Comparison of ENCODE assay signal across 8 cellular contexts in the genomic region with DNA sequence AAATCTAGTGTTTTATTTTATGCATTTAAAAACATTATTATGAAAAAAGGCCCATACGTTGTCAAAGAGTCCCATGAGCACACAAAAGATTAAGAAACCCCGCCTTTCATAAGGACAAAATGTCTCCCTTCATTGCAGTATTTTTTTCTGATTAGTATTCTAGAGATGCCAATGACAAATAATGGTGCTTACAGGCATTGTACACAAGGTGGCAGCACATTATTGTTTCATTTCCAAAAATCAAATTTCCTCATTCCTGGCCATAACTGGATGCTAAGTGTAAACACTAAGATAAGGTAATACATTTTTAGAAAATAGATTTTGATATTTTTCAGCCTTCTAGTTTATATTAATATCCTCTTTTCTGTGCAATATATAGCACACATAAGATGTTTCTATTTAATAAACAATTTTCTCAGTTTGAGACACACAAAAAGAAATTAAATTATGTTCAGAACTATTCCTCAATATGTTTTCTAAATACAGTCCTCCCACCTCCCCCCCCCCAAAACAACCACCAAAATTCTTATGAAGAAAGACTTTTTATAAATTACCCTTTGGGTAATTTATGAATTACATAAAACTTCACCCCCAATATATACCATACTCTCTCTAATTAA. TPM values are rescaled to one million over a fixed set of nuclear protein-coding genes. Genes with fewer than 3 reads are reported as not detected.
DNase-seq lines count a peak whose midpoint lies in the region; ATAC-seq and TF ChIP-seq lines count a peak whose summit lies in the region.

No MANE protein-coding gene starts in this region.

- no peak overlapping the region for H3K4me3 ChIP-seq in CD4-positive, CD25-positive, alpha-beta regulatory T cell (ENCODE audit: low read depth, low read length)
- H3K4me3 ChIP-seq in foreskin fibroblast (ENCODE audit: low read depth in 1 of 2, low read length in 2 of 2) = no peak overlapping the region
- H3K4me3 ChIP-seq in trophoblast cell (ENCODE audit: low read depth, low read length) = no peak overlapping the region

- no peak overlapping the region for H4K91ac ChIP-seq in trophoblast cell (ENCODE audit: low read depth, low read length)

- no peak overlapping the region for H3K9ac ChIP-seq in trophoblast cell (ENCODE audit: low read length)

- no peak overlapping the region for H3K4me3 Mint-ChIP-seq in CD4-positive, CD25-positive, alpha-beta regulatory T cell

- no peak overlapping the region for H2BK5ac ChIP-seq in trophoblast cell (ENCODE audit: low read depth, low read length, poor library complexity)

- no peak overlapping the region for H2AK5ac ChIP-seq in trophoblast cell (ENCODE audit: low read length)

- TF ChIP-seq CTCF in foreskin fibroblast (IDR thresholded peaks at IDR 0.05; ENCODE audit: low read depth, low read length) = peak; percentile 73

- WGBS in trophoblast cell (ENCODE audit: extremely low coverage, insufficient coverage, insufficient read length) = no CpG with 5 or more reads among the region's 2 CpGs

- no peak overlapping the region for H2BK12ac ChIP-seq in trophoblast cell (ENCODE audit: low read length)

- H3K27ac Mint-ChIP-seq in CD4-positive, CD25-positive, alpha-beta regulatory T cell = no peak overlapping the region

- no peak overlapping the region for H3K27ac ChIP-seq in CD4-positive, CD25-positive, alpha-beta regulatory T cell (ENCODE audit: insufficient read depth, low read length, poor library complexity, severe bottlenecking)
- H3K27ac ChIP-seq in trophoblast cell (ENCODE audit: low read depth, low read length) = no peak overlapping the region

- no peaks in the 10 kb centered on the region for H3K79me1 ChIP-seq in trophoblast cell (ENCODE audit: low read length)

- H2AFZ ChIP-seq in trophoblast cell (ENCODE audit: insufficient read depth, low read length, poor library complexity) = no peak overlapping the region

- H3K18ac ChIP-seq in trophoblast cell (ENCODE audit: low read length) = no peak overlapping the region

- H3K27me3 Mint-ChIP-seq in CD4-positive, CD25-positive, alpha-beta regulatory T cell = no peaks in the 10 kb centered on the region

- no peak overlapping the region for H4K8ac ChIP-seq in trophoblast cell (ENCODE audit: low read depth, low read length)

- no peak overlapping the region for H3K4me2 ChIP-seq in trophoblast cell (ENCODE audit: low read length)

- H3K36me3 Mint-ChIP-seq in CD4-positive, CD25-positive, alpha-beta regulatory T cell = no peaks in the 10 kb centered on the region

- peaks cover 2% of the 10 kb centered on the region for H3K27me3 ChIP-seq in CD4-positive, CD25-positive, alpha-beta regulatory T cell (ENCODE audit: control insufficient read depth, insufficient read depth, low read length)
- no peaks in the 10 kb centered on the region for H3K27me3 ChIP-seq in trophoblast cell (ENCODE audit: insufficient read depth, low read length)

- no peaks in the 10 kb centered on the region for H3K4me1 Mint-ChIP-seq in CD4-positive, CD25-positive, alpha-beta regulatory T cell

- H3K23ac ChIP-seq in trophoblast cell (ENCODE audit: low read length) = no peak overlapping the region

- H3K36me3 ChIP-seq in CD4-positive, CD25-positive, alpha-beta regulatory T cell (ENCODE audit: control insufficient read depth, insufficient read depth, low read length) = no peaks in the 10 kb centered on the region
- no peaks in the 10 kb centered on the region for H3K36me3 ChIP-seq in trophoblast cell (ENCODE audit: control insufficient read depth in 1 of 2, insufficient read depth in 2 of 2, low read length in 2 of 2)

- H4K12ac ChIP-seq in trophoblast cell (ENCODE audit: low read depth, low read length) = no peak overlapping the region

- peak; percentile 43 to 50 for ATAC-seq in CD4-positive, CD25-positive, alpha-beta regulatory T cell (ENCODE audit: low read depth in 2 of 2)
- ATAC-seq in GM18861 (IDR thresholded peaks at IDR 0.05; ENCODE audit: unreplicated experiment) (peak; percentile 40), SK-N-SH treated with all-trans-retinoic acid at 6 μM for 48 hours (peak; percentile 81), GM21528 (IDR thresholded peaks at IDR 0.05; ENCODE audit: low FRiP score, unreplicated experiment) (no peak)

- peak in 2 of 3 donors; percentile 38 to 45 for DNase-seq in CD4-positive, CD25-positive, alpha-beta regulatory T cell
- DNase-seq in LHCN-M2 (ENCODE audit: low read depth) (peak; percentile 70), foreskin fibroblast (peak in 1 of 2 donors; percentile 60), trophoblast cell (peak; percentile 25 to 77)
- DNase-seq in stimulated activated CD4-positive, alpha-beta T cell treated with anti-CD3 and anti-CD28 coated beads, Interleukin-4, amount 100 ng/mL, for 24 hours = no peak

- H3K79me2 ChIP-seq in trophoblast cell (ENCODE audit: control insufficient read depth, insufficient read depth, low read length, poor library complexity) = no peaks in the 10 kb centered on the region

- H3K9me3 Mint-ChIP-seq in CD4-positive, CD25-positive, alpha-beta regulatory T cell = peaks cover 0 to 1% (median 0%) of the 10 kb centered on the region in 7 donors

- no peaks in the 10 kb centered on the region for H3K9me3 ChIP-seq in CD4-positive, CD25-positive, alpha-beta regulatory T cell (ENCODE audit: control insufficient read depth in 2 of 2, low read length in 2 of 2)
- H3K9me3 ChIP-seq in trophoblast cell (ENCODE audit: insufficient read depth, low read depth, low read length) = no peaks in the 10 kb centered on the region

- no peak overlapping the region for H3K4ac ChIP-seq in trophoblast cell (ENCODE audit: low read depth, low read length)

- H3K14ac ChIP-seq in trophoblast cell (ENCODE audit: low read length) = no peak overlapping the region

- H2BK120ac ChIP-seq in trophoblast cell (ENCODE audit: insufficient read depth, low read length, poor library complexity) = no peak overlapping the region

- no peaks in the 10 kb centered on the region for H3K4me1 ChIP-seq in CD4-positive, CD25-positive, alpha-beta regulatory T cell (ENCODE audit: control insufficient read depth, insufficient read depth, low read length, poor library complexity, severe bottlenecking)
- H3K4me1 ChIP-seq in trophoblast cell (ENCODE audit: control insufficient read depth in 1 of 2, insufficient read depth in 2 of 2, low read length in 2 of 2) = no peaks in the 10 kb centered on the region

TF ChIP-seq in SK-N-SH treated with all-trans-retinoic acid at 6 μM for 48 hours, 23 proteins besides CTCF, POLR2A, EP300 and RAD21:
- no peak for TF ChIP-seq ARNTL (CRISPR knock-in tag; IDR thresholded peaks at IDR 0.05; ENCODE audit: borderline replicate concordance, low read depth)
- TF ChIP-seq ZC3H10 (CRISPR knock-in tag; IDR thresholded peaks at IDR 0.05) = no peak
- TF ChIP-seq CSRNP3 (CRISPR knock-in tag; IDR thresholded peaks at IDR 0.05) = no peak
- TF ChIP-seq SNAI2 (CRISPR knock-in tag; IDR thresholded peaks at IDR 0.05) = 0 out of 2 replicates have a peak, but pooled peaks have one; percentile 49

RNA-seq across cellular contexts. Expression of gene TIGD2, which starts 47.7 kb away (rescaled TPM):
- total RNA-seq in CD4-positive, CD25-positive, alpha-beta regulatory T cell = 4.0 TPM
- 1 to 10 TPM; 5.6 to 7.4 (median 6.6) TPM for polyA plus RNA-seq in CD4-positive, CD25-positive, alpha-beta regulatory T cell
- total RNA-seq in LHCN-M2 (2014; rRNA removed) = 10.6 and 11.5 TPM in 2 replicates
- polyA plus RNA-seq in LHCN-M2 (2012) = 2.6 TPM
- 7.8 and 8.0 TPM in 2 replicates for polyA plus RNA-seq in trophoblast cell (2013)
